Comparison of ENCODE assay signal across 24 cellular contexts in genomic region chr15:43219929-43220886, GRCh38. TPM values are rescaled to one million over a fixed set of nuclear protein-coding genes. Genes with fewer than 3 reads are reported as not detected.
DNase-seq lines count a peak whose midpoint lies in the region; ATAC-seq and TF ChIP-seq lines count a peak whose summit lies in the region.
"Had no signal": no experiment of that assay in that cellular context is flagged by ENCODE, and none has a peak within 500 bp of the region (broad histone marks: within the 10 kb centered on the region; RNA-seq: fewer than 3 reads in every experiment).

No MANE protein-coding gene starts in this region.

- H3K4me1 Mint-ChIP-seq in central memory CD8-positive, alpha-beta T cell = peaks cover 11% of the 10 kb centered on the region
- H3K4me1 Mint-ChIP-seq in natural killer cell treated with Interleukin-12 subunit alpha and Interleukin-12 subunit beta and Interleukin-15 and Interleukin-18, amount 100 ng/mL, for 72 hours (ENCODE audit: low read depth in 2 of 2) = peaks cover 6 to 15% of the 10 kb centered on the region in 2 donors
- peaks cover 6% of the 10 kb centered on the region for H3K4me1 Mint-ChIP-seq in nephron progenitor cell

- H3K27me3 Mint-ChIP-seq in central memory CD8-positive, alpha-beta T cell = peaks cover 27% of the 10 kb centered on the region
- peaks cover 5 to 13% of the 10 kb centered on the region in 2 donors for H3K27me3 Mint-ChIP-seq in natural killer cell treated with Interleukin-12 subunit alpha and Interleukin-12 subunit beta and Interleukin-15 and Interleukin-18, amount 100 ng/mL, for 72 hours
- H3K27me3 Mint-ChIP-seq in nephron progenitor cell (ENCODE audit: low read depth, poor library complexity) = peaks cover 16% of the 10 kb centered on the region

- H3K4me3 ChIP-seq in H7 (ENCODE audit: insufficient read depth, low read depth, low read length) = no peak overlapping the region
- H3K4me3 ChIP-seq: A549, GM12878, SJCRH30 had no signal

- H3K27me3 ChIP-seq in H7 (ENCODE audit: control insufficient read depth, insufficient read depth, low read length) = no peaks in the 10 kb centered on the region

- TF ChIP-seq CTCF in nephron progenitor cell (IDR thresholded peaks at IDR 0.05) = no peak

- ATAC-seq in central memory CD8-positive, alpha-beta T cell (replicated peaks; ENCODE audit: extremely low read depth, poor library complexity, severe bottlenecking) = peak; percentile 55
- peak; percentile 39 to 53 for ATAC-seq in natural killer cell treated with Interleukin-12 subunit alpha and Interleukin-12 subunit beta and Interleukin-15 and Interleukin-18, amount 100 ng/mL, for 72 hours
- ATAC-seq: A549, GM12878, HepG2, PC-3 had no signal

- peak overlapping the region; percentile 6 for H3K4me3 Mint-ChIP-seq in central memory CD8-positive, alpha-beta T cell
- H3K4me3 Mint-ChIP-seq in natural killer cell treated with Interleukin-12 subunit alpha and Interleukin-12 subunit beta and Interleukin-15 and Interleukin-18, amount 100 ng/mL, for 72 hours = no peak overlapping the region
- H3K4me3 Mint-ChIP-seq in nephron progenitor cell = no peak overlapping the region
- H3K4me3 Mint-ChIP-seq: CD4-positive, alpha-beta memory T cell; HFFc6 had no signal

- no peaks in the 10 kb centered on the region for H3K36me3 ChIP-seq in H7 (replicated peaks; ENCODE audit: control insufficient read depth, insufficient read depth, low read length)
- H3K36me3 ChIP-seq: SJCRH30 had no signal

- DNase-seq in H7 = peak; percentile 12
- DNase-seq in OCI-M2 (lab: John Stamatoyannopoulos, UW; ENCODE audit: unreplicated experiment) = peak; percentile 57
- no peak for DNase-seq in central memory CD8-positive, alpha-beta T cell (ENCODE audit: low spot score in 2 of 2)
- no peak for DNase-seq in natural killer cell treated with Interleukin-12 subunit alpha and Interleukin-12 subunit beta and Interleukin-15 and Interleukin-18, amount 100 ng/mL, for 72 hours (ENCODE audit: low spot score)
- DNase-seq in nephron progenitor cell = no peak
- no peak for DNase-seq in NOMO-1 treated with DMSO at 0.1 percent for 48 hours (lab: John Stamatoyannopoulos, UW; ENCODE audit: unreplicated experiment)
- DNase-seq in activated gamma-delta T cell treated with Interleukin-2 at 50 U/mL for 16 hours = no peak
- DNase-seq: Calu3; CD4-positive, alpha-beta memory T cell; DMS53; KG1; NCI-H1417; NCI-H187; NCI-H2107; NCI-H510A; NCI-H82; RPMI8226; SJCRH30 had no signal

- no peaks in the 10 kb centered on the region for H3K36me3 Mint-ChIP-seq in central memory CD8-positive, alpha-beta T cell (ENCODE audit: insufficient read depth)
- H3K36me3 Mint-ChIP-seq in natural killer cell treated with Interleukin-12 subunit alpha and Interleukin-12 subunit beta and Interleukin-15 and Interleukin-18, amount 100 ng/mL, for 72 hours = no peaks in the 10 kb centered on the region
- no peaks in the 10 kb centered on the region for H3K36me3 Mint-ChIP-seq in nephron progenitor cell (ENCODE audit: low read depth)
- H3K36me3 Mint-ChIP-seq: CD4-positive, alpha-beta memory T cell had no signal

- no peaks in the 10 kb centered on the region for H3K9me3 Mint-ChIP-seq in central memory CD8-positive, alpha-beta T cell
- no peaks in the 10 kb centered on the region for H3K9me3 Mint-ChIP-seq in natural killer cell treated with Interleukin-12 subunit alpha and Interleukin-12 subunit beta and Interleukin-15 and Interleukin-18, amount 100 ng/mL, for 72 hours
- H3K9me3 Mint-ChIP-seq in nephron progenitor cell = no peaks in the 10 kb centered on the region
- H3K9me3 Mint-ChIP-seq: CD4-positive, alpha-beta memory T cell; HFFc6 had no signal

- peak overlapping the region; percentile 9 for H3K27ac Mint-ChIP-seq in central memory CD8-positive, alpha-beta T cell (ENCODE audit: low read depth)
- H3K27ac Mint-ChIP-seq in natural killer cell treated with Interleukin-12 subunit alpha and Interleukin-12 subunit beta and Interleukin-15 and Interleukin-18, amount 100 ng/mL, for 72 hours = no peak overlapping the region
- H3K27ac Mint-ChIP-seq in nephron progenitor cell = no peak overlapping the region
- H3K27ac Mint-ChIP-seq: HFFc6 had no signal

RNA-seq across cellular contexts. Expression of gene EPB42, which starts 0.6 kb away (rescaled TPM):
- total RNA-seq in H7 (2014; rRNA removed; shearing (Covaris generic)) = not detected in 2 replicates
- not detected for total RNA-seq in natural killer cell treated with Interleukin-12 subunit alpha and Interleukin-12 subunit beta and Interleukin-15 and Interleukin-18, amount 100 ng/mL, for 72 hours
- total RNA-seq: Calu3; CD4-positive, alpha-beta memory T cell; GM12878; H1; HepG2; HFFc6; PC-3; SJCRH30 had no signal

RNA-seq across cellular contexts. Expression of gene CCNDBP1, which starts 35.0 kb away (rescaled TPM):
- total RNA-seq in H7 (2014; rRNA removed; shearing (Covaris generic)) = 49.7 and 51.3 TPM in 2 replicates
- 100 to 1,000 TPM in 1 of 2 donors, 10 to 100 TPM in 1; 45.7 to 103 TPM for total RNA-seq in natural killer cell treated with Interleukin-12 subunit alpha and Interleukin-12 subunit beta and Interleukin-15 and Interleukin-18, amount 100 ng/mL, for 72 hours

RNA-seq across cellular contexts. Expression of gene TGM5, which starts 46.5 kb away (rescaled TPM):
- not detected in 2 replicates for total RNA-seq in H7 (2014; rRNA removed; shearing (Covaris generic))
- 1 to 10 TPM in 1 of 2 donors, under 1 TPM in 1; 0.95 to 2.0 TPM for total RNA-seq in natural killer cell treated with Interleukin-12 subunit alpha and Interleukin-12 subunit beta and Interleukin-15 and Interleukin-18, amount 100 ng/mL, for 72 hours
- total RNA-seq: Calu3; CD4-positive, alpha-beta memory T cell; H1; HFFc6; PC-3; SJCRH30 had no signal

Comparison
In these comparisons a context has a peak if more than half of its experiments do, and no peak if none do; other contexts are left out.
1. DNase-seq: peak in H7 (single experiment) and OCI-M2 (single experiment); none in central memory CD8-positive, alpha-beta T cell (0 of 2), natural killer cell treated with Interleukin-12 subunit alpha and Interleukin-12 subunit beta and Interleukin-15 and Interleukin-18, amount 100 ng/mL, for 72 hours (single experiment), nephron progenitor cell (single experiment), NOMO-1 treated with DMSO at 0.1 percent for 48 hours (single experiment) and activated gamma-delta T cell treated with Interleukin-2 at 50 U/mL for 16 hours (single experiment).